ENCODE assay signal across 23 cellular contexts in genomic region chr2:221792971-221793670, GRCh38.
A peak's percentile ranks its signal among the peaks of the same experiment; 100 is the strongest.
DNase-seq lines count a peak whose midpoint lies in the region; ATAC-seq and TF ChIP-seq lines count a peak whose summit lies in the region.
"Had no signal": no experiment of that assay in that cellular context is flagged by ENCODE, and none has a peak within 500 bp of the region (broad histone marks: within the 10 kb centered on the region; RNA-seq: fewer than 3 reads in every experiment).

No MANE protein-coding gene starts in this region.

- DNase-seq in ELF-1 (ENCODE audit: low read depth, low spot score) (peak; percentile 80), PC-9 (no peak), neural progenitor cell (ENCODE audit: low spot score) (peak; percentile 66), substantia nigra (lab: John Stamatoyannopoulos, UW) (no peak), OCI-LY7 (ENCODE audit: low spot score) (no peak), foreskin keratinocyte (no peak)
- DNase-seq: activated CD4-positive, alpha-beta T cell treated with anti-CD3 and anti-CD28 coated beads, Interleukin-2, amount 50 U/mL, for 4 hours; activated effector memory CD4-positive, alpha-beta T cell treated with anti-CD3 and anti-CD28 coated beads, Interleukin-2, amount 50 U/mL, for 16 hours; DMS153; foreskin melanocyte; hypothalamus; left lung; right lobe of liver had no signal

- 0 out of 2 replicates have a peak overlapping the region, but pooled peaks have one; percentile 18 for H3K4me3 ChIP-seq in PC-9
- peak overlapping the region; percentile 14 for H3K4me3 ChIP-seq in iPS-18a (ENCODE audit: low read length)
- H3K4me3 ChIP-seq in neural progenitor cell, result peak overlapping the region; percentile 31
- H3K4me3 ChIP-seq in OCI-LY7 (ENCODE audit: low read depth, low read length, poor library complexity, severe bottlenecking), result no peak overlapping the region
- H3K4me3 ChIP-seq: breast epithelium, GM12878, K562, left lung, right lobe of liver, SJSA1 had no signal

- TF ChIP-seq CTCF in PC-9 (conservative IDR thresholded peaks at IDR 0.05) (no peak), neural progenitor cell (IDR thresholded peaks at IDR 0.05) (no peak), OCI-LY7 (conservative IDR thresholded peaks at IDR 0.05; ENCODE audit: low read length) (no peak), foreskin keratinocyte (conservative IDR thresholded peaks at IDR 0.05) (no peak)

- no peak for ATAC-seq in HG03108 (IDR thresholded peaks at IDR 0.05; ENCODE audit: unreplicated experiment)
- ATAC-seq in foreskin keratinocyte, result no peak
- ATAC-seq: GM12878, K562, left lung, Panc1 had no signal

- peaks cover 28% of the 10 kb centered on the region for H3F3A ChIP-seq in PC-9 (ENCODE audit: insufficient read depth, low read depth)
- H3F3A ChIP-seq in neural progenitor cell (ENCODE audit: low read depth), result peaks cover 35% of the 10 kb centered on the region

- H3K27me3 ChIP-seq in PC-9 (ENCODE audit: insufficient read depth, low read depth) (no peaks in the 10 kb centered on the region), iPS-18a (ENCODE audit: control insufficient read depth, insufficient read depth, low read length) (no peaks in the 10 kb centered on the region), neural progenitor cell (no peaks in the 10 kb centered on the region), foreskin keratinocyte (no peaks in the 10 kb centered on the region)
- H3K27me3 ChIP-seq: breast epithelium, left lung, right lobe of liver, SJSA1 had no signal

- H3K36me3 Mint-ChIP-seq in neural progenitor cell, result no peaks in the 10 kb centered on the region

- peaks cover 24% of the 10 kb centered on the region; the same call in 1 of the 2 replicates for H3K9me3 ChIP-seq in PC-9 (ENCODE audit: insufficient read depth, low read depth)
- no peaks in the 10 kb centered on the region for H3K9me3 ChIP-seq in iPS-18a (ENCODE audit: control insufficient read depth, low read depth, low read length)
- no peaks in the 10 kb centered on the region for H3K9me3 ChIP-seq in neural progenitor cell (ENCODE audit: low read depth)
- no peaks in the 10 kb centered on the region for H3K9me3 ChIP-seq in OCI-LY7 (ENCODE audit: low read length)
- H3K9me3 ChIP-seq: breast epithelium, left lung, right lobe of liver, SJSA1 had no signal

- H3K4me3 Mint-ChIP-seq in neural progenitor cell, result peak overlapping the region; percentile 66
- H3K4me3 Mint-ChIP-seq: dendritic cell treated with granulocyte-macrophage colony-stimulating factor and Interleukin-4, amounts not matched to agents 40 ng/mL and 50 ng/mL, for 4 days; T-helper 1 cell treated with Interleukin-12 subunit alpha and Interleukin-12 subunit beta and Interleukin-4 antibody, amounts not matched to agents 30 μg/mL and 1 μg/mL, for 36 hours had no signal

- no TSS peak for BruUV-seq in PC-9 (replicated peaks; lab: Mats Ljungman, UMichigan)
- no TSS peak for BruUV-seq in OCI-LY7 (replicated peaks; lab: Mats Ljungman, UMichigan)

- no peaks in the 10 kb centered on the region for H3K9me2 ChIP-seq in PC-9 (ENCODE audit: insufficient read depth)
- no peaks in the 10 kb centered on the region for H3K9me2 ChIP-seq in OCI-LY7 (ENCODE audit: insufficient read depth, low read length)

- peak overlapping the region; percentile 43 for H3K9ac ChIP-seq in iPS-18a (ENCODE audit: low read length)
- H3K9ac ChIP-seq in neural progenitor cell, result no peak overlapping the region

- H3K4me2 ChIP-seq in PC-9 (peak overlapping the region; percentile 73), neural progenitor cell (peak overlapping the region; percentile 62), OCI-LY7 (ENCODE audit: low read length) (no peak overlapping the region)

- peak overlapping the region; percentile 57 for H2AFZ ChIP-seq in PC-9
- peak overlapping the region; percentile 95 for H2AFZ ChIP-seq in neural progenitor cell (replicated peaks)
- H2AFZ ChIP-seq in OCI-LY7 (ENCODE audit: low read length), result no peak overlapping the region

- CTCF ChIA-PET in PC-9 (lab: Charles Lee) (interaction anchor here (1.4 kb wide), 1 partner anchor 12 kb away, joined by 4 read pairs; no protein-coding TSS in a partner anchor), OCI-LY7 (lab: Charles Lee; ENCODE audit: unreplicated experiment) (no interaction called here)

- intact Hi-C loops in PC-9 (cut with micrococcal nuclease; ENCODE audit: unreplicated experiment) (loop anchor here (5.0 kb wide), 2 partner anchors 164 to 166 kb away; no protein-coding TSS in a partner anchor), OCI-LY7 (cut with micrococcal nuclease; ENCODE audit: unreplicated experiment) (no loop called here)

- H3K79me2 ChIP-seq in PC-9 (ENCODE audit: low read depth) (no peaks in the 10 kb centered on the region), neural progenitor cell (ENCODE audit: low read depth) (no peaks in the 10 kb centered on the region), OCI-LY7 (ENCODE audit: insufficient read depth, low read depth, low read length) (no peaks in the 10 kb centered on the region)

- H3K36me3 ChIP-seq in PC-9 (ENCODE audit: low read depth) (no peaks in the 10 kb centered on the region), iPS-18a (ENCODE audit: control insufficient read depth, low read depth, low read length) (no peaks in the 10 kb centered on the region), neural progenitor cell (no peaks in the 10 kb centered on the region), OCI-LY7 (ENCODE audit: insufficient read depth, low read length) (no peaks in the 10 kb centered on the region)
- H3K36me3 ChIP-seq: breast epithelium, left lung, right lobe of liver, SJSA1 had no signal

- H3K27ac Mint-ChIP-seq in neural progenitor cell, result peak overlapping the region; percentile 65
- H3K27ac Mint-ChIP-seq: dendritic cell treated with granulocyte-macrophage colony-stimulating factor and Interleukin-4, amounts not matched to agents 40 ng/mL and 50 ng/mL, for 4 days; T-helper 1 cell treated with Interleukin-12 subunit alpha and Interleukin-12 subunit beta and Interleukin-4 antibody, amounts not matched to agents 30 μg/mL and 1 μg/mL, for 36 hours had no signal

- H3K27ac ChIP-seq in PC-9, result peak overlapping the region; percentile 86
- peak overlapping the region; percentile 72 for H3K27ac ChIP-seq in iPS-18a (ENCODE audit: low read length)
- H3K27ac ChIP-seq in neural progenitor cell, result peak overlapping the region; percentile 69
- no peak overlapping the region for H3K27ac ChIP-seq in substantia nigra (ENCODE audit: low read depth, low read length, poor library complexity, severe bottlenecking)
- no peak overlapping the region for H3K27ac ChIP-seq in OCI-LY7 (ENCODE audit: low read depth, low read length, poor library complexity, severe bottlenecking)
- H3K27ac ChIP-seq in foreskin keratinocyte, result no peak overlapping the region
- H3K27ac ChIP-seq: breast epithelium, left lung, right lobe of liver, SJSA1, VCaP had no signal

- H3K4me1 ChIP-seq in PC-9 (replicated peaks; ENCODE audit: insufficient read depth) (peaks cover 50% of the 10 kb centered on the region), iPS-18a (ENCODE audit: control insufficient read depth, low read depth, low read length) (peaks cover 30% of the 10 kb centered on the region), neural progenitor cell (peaks cover 43% of the 10 kb centered on the region), OCI-LY7 (ENCODE audit: insufficient read depth, low read length, poor library complexity, severe bottlenecking) (no peaks in the 10 kb centered on the region), foreskin keratinocyte (no peaks in the 10 kb centered on the region)
- H3K4me1 ChIP-seq: breast epithelium, left lung, right lobe of liver, SJSA1 had no signal

- no peaks in the 10 kb centered on the region for H3K9me3 Mint-ChIP-seq in neural progenitor cell
- H3K9me3 Mint-ChIP-seq: T-helper 1 cell treated with Interleukin-12 subunit alpha and Interleukin-12 subunit beta and Interleukin-4 antibody, amounts not matched to agents 30 μg/mL and 1 μg/mL, for 36 hours had no signal

- H3K27me3 Mint-ChIP-seq in neural progenitor cell (ENCODE audit: insufficient read depth, low read depth), result peaks cover 2% of the 10 kb centered on the region
- H3K27me3 Mint-ChIP-seq: dendritic cell treated with granulocyte-macrophage colony-stimulating factor and Interleukin-4, amounts not matched to agents 40 ng/mL and 50 ng/mL, for 4 days had no signal

- H4K20me1 ChIP-seq in PC-9 (ENCODE audit: insufficient read depth), result no peaks in the 10 kb centered on the region
- no peaks in the 10 kb centered on the region for H4K20me1 ChIP-seq in neural progenitor cell (ENCODE audit: low read depth)
- no peaks in the 10 kb centered on the region for H4K20me1 ChIP-seq in OCI-LY7 (ENCODE audit: insufficient read depth, low read length)

- POLR2A ChIA-PET in PC-9 (lab: Charles Lee; ENCODE audit: unreplicated experiment) (interaction anchor here (0.7 kb wide), 1 partner anchor 22 kb away, joined by 31 read pairs; no protein-coding TSS in a partner anchor), OCI-LY7 (lab: Charles Lee) (interaction anchor here (0.5 kb wide), 1 partner anchor 14 kb away, joined by 5 read pairs; no protein-coding TSS in a partner anchor)

- peaks cover 20% of the 10 kb centered on the region for H3K4me1 Mint-ChIP-seq in neural progenitor cell

Comparison
In these comparisons a context has a peak if more than half of its experiments do, and no peak if none do; other contexts are left out.
1. DNase-seq: peak in ELF-1 (single experiment) and neural progenitor cell (single experiment); none in PC-9 (0 of 2), substantia nigra (0 of 49), OCI-LY7 (single experiment) and foreskin keratinocyte (0 of 2).
2. H3K27ac ChIP-seq: peak in PC-9 (single experiment), iPS-18a (single experiment) and neural progenitor cell (single experiment); none in substantia nigra (single experiment), OCI-LY7 (single experiment) and foreskin keratinocyte (single experiment).